In genomic region chr1:153379591-153379990, GRCh38 we compare ENCODE assay signal across 7 cellular contexts. TPM values are rescaled to one million over a fixed set of nuclear protein-coding genes. Genes with fewer than 3 reads are reported as not detected.
"Had no signal": no experiment of that assay in that cellular context is flagged by ENCODE, and none has a peak within 500 bp of the region (broad histone marks: within the 10 kb centered on the region; RNA-seq: fewer than 3 reads in every experiment).

No MANE protein-coding gene starts in this region.

- DNase-seq: GM23248, GOT3, H7, HCEC 1CT had no signal

- H3K4me3 Mint-ChIP-seq: IgD-negative memory B cell had no signal

- H3K4me3 ChIP-seq: GM23248 had no signal

- H3K27ac ChIP-seq: GM23248 had no signal

- H3K9ac ChIP-seq: GM23248 had no signal

- H3K4me1 Mint-ChIP-seq: IgD-negative memory B cell had no signal

- H3K36me3 Mint-ChIP-seq: IgD-negative memory B cell had no signal

- H3K27ac Mint-ChIP-seq: IgD-negative memory B cell had no signal

- H2AFZ ChIP-seq: GM23248 had no signal

RNA-seq across cellular contexts. Expression of gene S100A12, which starts 4.2 kb away (rescaled TPM):
- total RNA-seq: GM23248, H4, H7, HT-29 had no signal
- polyA plus RNA-seq: GM23248 had no signal

RNA-seq across cellular contexts. Expression of gene S100A8, which starts 11.3 kb away (rescaled TPM):
- total RNA-seq: GM23248, H4, H7, HT-29 had no signal
- polyA plus RNA-seq: GM23248 had no signal

RNA-seq across cellular contexts. Expression of gene S100A9, which starts 21.9 kb away (rescaled TPM):
- total RNA-seq: GM23248, H4, H7 had no signal
- polyA plus RNA-seq: GM23248 had no signal

RNA-seq across cellular contexts. Expression of gene PGLYRP4, which starts 30.9 kb away (rescaled TPM):
- total RNA-seq: GM23248, H4, H7, HT-29 had no signal
- polyA plus RNA-seq: GM23248, IgD-negative memory B cell had no signal

RNA-seq across cellular contexts. Expression of gene S100A7A, which starts 36.7 kb away (rescaled TPM):
- total RNA-seq: GM23248, H4, H7, HT-29 had no signal
- polyA plus RNA-seq: GM23248, IgD-negative memory B cell had no signal
